Comparison of ENCODE assay signal across 8 cellular contexts in the genomic region with DNA sequence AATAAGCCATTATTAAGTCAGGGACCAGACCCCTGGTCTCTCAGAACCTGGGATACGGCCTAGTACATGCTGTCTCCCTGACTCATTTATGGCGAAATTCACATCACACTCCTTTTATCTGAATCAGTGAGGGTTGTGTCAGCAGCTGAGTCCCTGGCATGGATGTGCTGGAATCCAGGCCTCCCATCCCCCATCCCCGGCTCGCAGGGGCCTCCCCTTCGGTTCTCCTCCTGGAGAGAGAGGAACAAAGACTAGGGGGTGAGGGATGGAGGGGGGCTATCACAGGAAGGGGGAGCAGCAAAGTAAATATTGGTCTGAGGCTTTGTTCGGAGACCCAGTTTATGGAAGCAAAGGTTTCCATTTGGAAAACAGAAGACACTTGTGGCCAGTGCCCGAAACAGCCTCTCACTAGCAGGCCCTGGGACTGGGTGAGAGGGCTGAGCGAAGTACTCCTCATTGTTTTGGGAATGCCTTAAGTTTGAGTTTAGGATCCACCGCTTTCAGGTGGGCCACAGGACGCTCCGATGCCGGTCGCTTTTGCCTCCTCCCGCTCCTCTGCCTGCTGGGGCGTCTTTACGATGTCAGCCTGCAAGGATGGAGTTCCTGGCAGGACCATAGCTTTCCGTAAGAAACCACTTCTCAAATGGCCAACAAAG.
DNase-seq lines count a peak whose midpoint lies in the region; ATAC-seq and TF ChIP-seq lines count a peak whose summit lies in the region.

No MANE protein-coding gene starts in this region.

- POLR2A ChIA-PET in GM10248 (lab: Yijun Ruan, JAX): no interaction called here

- 85% methylated on average over 17 of the region's 17 CpGs for WGBS in liver

- H3K27ac ChIP-seq in liver (ENCODE audit: low read depth in 1 of 2, low read length in 2 of 2): no peak overlapping the region

- no peak overlapping the region for H3K9ac ChIP-seq in liver (ENCODE audit: low read depth in 1 of 2, low read length in 2 of 2)

- H3K27ac Mint-ChIP-seq in activated naive CD4-positive, alpha-beta T cell treated with anti-CD3 and anti-CD28 coated beads, Interleukin-2, amount 50 U/mL, for 24 hours: peak overlapping the region; percentile 84
- H3K27ac Mint-ChIP-seq in activated naive CD4-positive, alpha-beta T cell treated with anti-CD3 and anti-CD28 coated beads, Interleukin-2, amount 50 U/mL, for 72 hours: peak overlapping the region in 1 of 2 donors; percentile 73
- H3K27ac Mint-ChIP-seq in effector memory CD8-positive, alpha-beta T cell: peak overlapping the region; percentile 46 to 95

- TF ChIP-seq CTCF in liver (IDR thresholded peaks at IDR 0.05; ENCODE audit: low read depth, low read length, missing input control): no peak
- TF ChIP-seq CTCF in GM10248 (IDR thresholded peaks at IDR 0.05; ENCODE audit: control extremely low read depth, extremely low read depth, low read depth, missing control alignments): no peak

- no peak for DNase-seq in activated naive CD4-positive, alpha-beta T cell treated with anti-CD3 and anti-CD28 coated beads, Interleukin-2, amount 50 U/mL, for 72 hours (ENCODE audit: low spot score in 2 of 2)
- DNase-seq in effector memory CD8-positive, alpha-beta T cell: no peak
- DNase-seq in stimulated activated naive CD4-positive, alpha-beta T cell treated with Interleukin-2 at 50 U/mL for 16 hours (lab: John Stamatoyannopoulos, UW): no peak
- DNase-seq in GM10248 (ENCODE audit: extremely low spot score) (no peak), G401 (ENCODE audit: low spot score) (no peak)

- H3K4me3 Mint-ChIP-seq in activated naive CD4-positive, alpha-beta T cell treated with anti-CD3 and anti-CD28 coated beads, Interleukin-2, amount 50 U/mL, for 24 hours: peak overlapping the region; percentile 12
- no peak overlapping the region for H3K4me3 Mint-ChIP-seq in effector memory CD8-positive, alpha-beta T cell

- TF ChIP-seq RAD21 in liver (IDR thresholded peaks at IDR 0.05): no peak

- no peaks in the 10 kb centered on the region for H3K27me3 Mint-ChIP-seq in activated naive CD4-positive, alpha-beta T cell treated with anti-CD3 and anti-CD28 coated beads, Interleukin-2, amount 50 U/mL, for 24 hours
- H3K27me3 Mint-ChIP-seq in effector memory CD8-positive, alpha-beta T cell: no peaks in the 10 kb centered on the region

- no peaks in the 10 kb centered on the region for H3K27me3 ChIP-seq in liver (ENCODE audit: control insufficient read depth in 4 of 4, insufficient read depth in 4 of 4, low read length in 3 of 4)

- peaks cover 87% of the 10 kb centered on the region for H3K4me1 Mint-ChIP-seq in activated naive CD4-positive, alpha-beta T cell treated with anti-CD3 and anti-CD28 coated beads, Interleukin-2, amount 50 U/mL, for 24 hours
- peaks cover 55 to 83% of the 10 kb centered on the region in 2 donors for H3K4me1 Mint-ChIP-seq in effector memory CD8-positive, alpha-beta T cell (ENCODE audit: low read depth in 2 of 2)

- no peak for ATAC-seq in activated naive CD4-positive, alpha-beta T cell treated with anti-CD3 and anti-CD28 coated beads, Interleukin-2, amount 50 U/mL, for 72 hours
- no peak for ATAC-seq in effector memory CD8-positive, alpha-beta T cell (replicated peaks)
- no peak for ATAC-seq in GM19463 (IDR thresholded peaks at IDR 0.05; ENCODE audit: unreplicated experiment)

- in situ Hi-C loops in G401 (cut with HindIII; ENCODE audit: low sequenced_read_pairs): no loop called here

- H3K4me1 ChIP-seq in liver (ENCODE audit: control insufficient read depth in 4 of 4, insufficient read depth in 4 of 4, low read length in 3 of 4): no peaks in the 10 kb centered on the region

- H3K36me3 ChIP-seq in liver (ENCODE audit: control insufficient read depth in 4 of 4, insufficient read depth in 3 of 4, low read depth in 1 of 4, low read length in 3 of 4): peaks cover 0 to 2% (median 0%) of the 10 kb centered on the region in 4 donors

- no peaks in the 10 kb centered on the region for H3K9me3 ChIP-seq in liver (ENCODE audit: control insufficient read depth in 4 of 4, low read length in 3 of 4)

- peaks cover 34% of the 10 kb centered on the region for H3K36me3 Mint-ChIP-seq in activated naive CD4-positive, alpha-beta T cell treated with anti-CD3 and anti-CD28 coated beads, Interleukin-2, amount 50 U/mL, for 24 hours
- H3K36me3 Mint-ChIP-seq in activated naive CD4-positive, alpha-beta T cell treated with anti-CD3 and anti-CD28 coated beads, Interleukin-2, amount 50 U/mL, for 72 hours: peaks cover 23 to 60% of the 10 kb centered on the region in 2 donors
- H3K36me3 Mint-ChIP-seq in effector memory CD8-positive, alpha-beta T cell (ENCODE audit: insufficient read depth): peaks cover 87% of the 10 kb centered on the region

- H3K9me3 Mint-ChIP-seq in activated naive CD4-positive, alpha-beta T cell treated with anti-CD3 and anti-CD28 coated beads, Interleukin-2, amount 50 U/mL, for 24 hours: no peaks in the 10 kb centered on the region
- H3K9me3 Mint-ChIP-seq in activated naive CD4-positive, alpha-beta T cell treated with anti-CD3 and anti-CD28 coated beads, Interleukin-2, amount 50 U/mL, for 72 hours: peaks cover 0 to 3% of the 10 kb centered on the region in 2 donors
- no peaks in the 10 kb centered on the region for H3K9me3 Mint-ChIP-seq in effector memory CD8-positive, alpha-beta T cell

- H3K4me3 ChIP-seq in liver (ENCODE audit: low read depth in 1 of 3, low read length in 3 of 3): no peak overlapping the region

- CTCF ChIA-PET in GM10248 (lab: Yijun Ruan, JAX): interaction anchor here (1.7 to 6.9 kb wide), 2 partner anchors 12 to 371 kb away, joined by 4 to 77 read pairs; no protein-coding TSS in a partner anchor

TF ChIP-seq in liver, 16 proteins besides CTCF, POLR2A, EP300 and RAD21:
- TF ChIP-seq GABPA (IDR thresholded peaks at IDR 0.05 in 1 of 2, conservative IDR thresholded peaks at IDR 0.05 in 1 of 2) (no peak), FOXA1 (IDR thresholded peaks at IDR 0.05) (no peak), HNF4G (IDR thresholded peaks at IDR 0.05) (no peak), JUND (IDR thresholded peaks at IDR 0.05) (peak; percentile 32 to 52), MAX (IDR thresholded peaks at IDR 0.05) (no peak), REST (IDR thresholded peaks at IDR 0.05) (no peak), ATF3 (IDR thresholded peaks at IDR 0.05) (no peak), HNF4A (conservative IDR thresholded peaks at IDR 0.05) (no peak), NR2F2 (IDR thresholded peaks at IDR 0.05) (peak; percentile 13), YY1 (IDR thresholded peaks at IDR 0.05) (no peak), SP1 (IDR thresholded peaks at IDR 0.05) (peak; percentile 18), EGR1 (IDR thresholded peaks at IDR 0.05; ENCODE audit: low read depth in 2 of 2) (no peak), TAF1 (conservative IDR thresholded peaks at IDR 0.05) (no peak), FOXA2 (IDR thresholded peaks at IDR 0.05) (no peak), RXRA (IDR thresholded peaks at IDR 0.05) (no peak)
- TF ChIP-seq, protein P1, sequence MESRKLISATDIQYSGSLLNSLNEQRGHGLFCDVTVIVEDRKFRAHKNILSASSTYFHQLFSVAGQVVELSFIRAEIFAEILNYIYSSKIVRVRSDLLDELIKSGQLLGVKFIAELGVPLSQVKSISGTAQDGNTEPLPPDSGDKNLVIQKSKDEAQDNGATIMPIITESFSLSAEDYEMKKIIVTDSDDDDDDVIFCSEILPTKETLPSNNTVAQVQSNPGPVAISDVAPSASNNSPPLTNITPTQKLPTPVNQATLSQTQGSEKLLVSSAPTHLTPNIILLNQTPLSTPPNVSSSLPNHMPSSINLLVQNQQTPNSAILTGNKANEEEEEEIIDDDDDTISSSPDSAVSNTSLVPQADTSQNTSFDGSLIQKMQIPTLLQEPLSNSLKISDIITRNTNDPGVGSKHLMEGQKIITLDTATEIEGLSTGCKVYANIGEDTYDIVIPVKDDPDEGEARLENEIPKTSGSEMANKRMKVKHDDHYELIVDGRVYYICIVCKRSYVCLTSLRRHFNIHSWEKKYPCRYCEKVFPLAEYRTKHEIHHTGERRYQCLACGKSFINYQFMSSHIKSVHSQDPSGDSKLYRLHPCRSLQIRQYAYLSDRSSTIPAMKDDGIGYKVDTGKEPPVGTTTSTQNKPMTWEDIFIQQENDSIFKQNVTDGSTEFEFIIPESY (IDR thresholded peaks at IDR 0.05): no peak
